Comparison of ENCODE assay signal across 40 cellular contexts in genomic region chr7:140909476-140910161, GRCh38.
"Had no signal": no experiment of that assay in that cellular context is flagged by ENCODE, and none has a peak within 500 bp of the region (broad histone marks: within the 10 kb centered on the region; RNA-seq: fewer than 3 reads in every experiment).

No MANE protein-coding gene starts in this region.

- ATAC-seq: activated CD4-positive, alpha-beta T cell treated with anti-CD3 and anti-CD28 coated beads for 36 hours; activated CD4-positive, CD25-positive, alpha-beta regulatory T cell treated with anti-CD3 and anti-CD28 coated beads, Interleukin-2, amount 50 U/mL, for 24 hours; activated CD8-positive, alpha-beta T cell treated with anti-CD3 and anti-CD28 coated beads for 36 hours; activated naive CD8-positive, alpha-beta T cell treated with anti-CD3 and anti-CD28 coated beads, Interleukin-2, amount 50 U/mL, for 24 hours; activated T-cell treated with anti-CD3 and anti-CD28 coated beads, Interleukin-2, amount 50 U/mL, for 4 hours; activated T-cell treated with anti-CD3 and anti-CD28 coated beads, Interleukin-2, amount 50 U/mL, for 72 hours; activated T-helper 17 cell treated with anti-CD3 and anti-CD28 coated beads, Interleukin-2, amount 50 U/mL, for 72 hours; WTC11 had no signal

- H3K36me3 Mint-ChIP-seq: WTC11 had no signal

- H3K27me3 Mint-ChIP-seq: activated CD4-positive, alpha-beta memory T cell treated with anti-CD3 and anti-CD28 coated beads for 36 hours; activated CD4-positive, alpha-beta T cell treated with anti-CD3 and anti-CD28 coated beads for 36 hours; activated CD4-positive, alpha-beta T cell treated with anti-CD3 and anti-CD28 coated beads, Interleukin-2, amount 10 ng/mL, durations not matched to agents 24 days and 14 days; activated CD8-positive, alpha-beta T cell treated with anti-CD3 and anti-CD28 coated beads for 36 hours; activated naive CD8-positive, alpha-beta T cell; activated naive CD8-positive, alpha-beta T cell treated with anti-CD3 and anti-CD28 coated beads, Interleukin-2, amount 10 ng/mL, durations not matched to agents 7 days and 5 days; activated naive CD8-positive, alpha-beta T cell treated with anti-CD3 and anti-CD28 coated beads, Interleukin-2, amount 50 U/mL, for 24 hours; activated T-helper 17 cell treated with anti-CD3 and anti-CD28 coated beads, Interleukin-2, amount 50 U/mL, for 72 hours; brain; central memory CD8-positive, alpha-beta T cell had no signal

- H3K27ac ChIP-seq: ascending aorta, cardiac muscle cell, colonic mucosa, WERI-Rb-1 had no signal

- H3K27ac Mint-ChIP-seq: activated CD4-positive, alpha-beta memory T cell treated with anti-CD3 and anti-CD28 coated beads for 36 hours; activated CD4-positive, alpha-beta T cell treated with anti-CD3 and anti-CD28 coated beads for 36 hours; activated CD4-positive, alpha-beta T cell treated with anti-CD3 and anti-CD28 coated beads, Interleukin-2, amount 10 ng/mL, durations not matched to agents 24 days and 14 days; activated CD8-positive, alpha-beta T cell treated with anti-CD3 and anti-CD28 coated beads for 36 hours; activated naive CD4-positive, alpha-beta T cell treated with anti-CD3 and anti-CD28 coated beads for 36 hours; activated naive CD8-positive, alpha-beta T cell; activated naive CD8-positive, alpha-beta T cell treated with anti-CD3 and anti-CD28 coated beads, Interleukin-2, amount 10 ng/mL, durations not matched to agents 7 days and 5 days; activated naive CD8-positive, alpha-beta T cell treated with anti-CD3 and anti-CD28 coated beads, Interleukin-2, amount 50 U/mL, for 24 hours; activated T-cell treated with anti-CD3 and anti-CD28 coated beads, Interleukin-2, amount 50 U/mL, for 72 hours; activated T-helper 1 cell treated with anti-CD3 and anti-CD28 coated beads, Interleukin-12 subunit alpha, Interleukin-12 subunit beta, Interleukin-2, Interleukin-4 antibody, amounts not matched to agents 30 ng/mL and 10 ng/mL and 1 ng/mL, durations not matched to agents 14 hours and 24 hours and 36 hours; activated T-helper 17 cell treated with anti-CD3 and anti-CD28 coated beads, Interleukin-2, amount 50 U/mL, for 72 hours; T-helper 1 cell treated with Interleukin-12 subunit alpha and Interleukin-12 subunit beta and Interleukin-4 antibody, amounts not matched to agents 30 μg/mL and 1 μg/mL, for 36 hours; T-helper 2 cell treated with Interferon-gamma antibody and Interleukin-4, amounts not matched to agents 5 μg/mL and 100 μg/mL, for 36 hours; WTC11 had no signal

- H3K9me3 Mint-ChIP-seq: activated CD4-positive, alpha-beta memory T cell treated with anti-CD3 and anti-CD28 coated beads for 36 hours; activated CD4-positive, alpha-beta T cell treated with anti-CD3 and anti-CD28 coated beads, Interleukin-2, amount 10 ng/mL, durations not matched to agents 24 days and 14 days; activated CD8-positive, alpha-beta T cell treated with anti-CD3 and anti-CD28 coated beads for 36 hours; activated naive CD4-positive, alpha-beta T cell treated with anti-CD3 and anti-CD28 coated beads for 36 hours; activated naive CD8-positive, alpha-beta T cell treated with anti-CD3 and anti-CD28 coated beads, Interleukin-2, amount 50 U/mL, for 24 hours; activated T-cell treated with anti-CD3 and anti-CD28 coated beads, Interleukin-2, amount 50 U/mL, for 4 hours; activated T-cell treated with anti-CD3 and anti-CD28 coated beads, Interleukin-2, amount 50 U/mL, for 72 hours; activated T-helper 1 cell treated with anti-CD3 and anti-CD28 coated beads, Interleukin-12 subunit alpha, Interleukin-12 subunit beta, Interleukin-2, Interleukin-4 antibody, amounts not matched to agents 30 ng/mL and 10 ng/mL and 1 ng/mL, durations not matched to agents 14 hours and 24 hours and 36 hours; activated T-helper 17 cell treated with anti-CD3 and anti-CD28 coated beads, Interleukin-2, amount 50 U/mL, for 72 hours; central memory CD8-positive, alpha-beta T cell; T-helper 1 cell treated with Interleukin-12 subunit alpha and Interleukin-12 subunit beta and Interleukin-4 antibody, amounts not matched to agents 30 μg/mL and 1 μg/mL, for 36 hours; T-helper 2 cell treated with Interferon-gamma antibody and Interleukin-4, amounts not matched to agents 5 μg/mL and 100 μg/mL, for 36 hours; WTC11 had no signal

- H3K36me3 ChIP-seq: ascending aorta, cardiac muscle cell, colonic mucosa, WERI-Rb-1 had no signal

- H3K4me1 ChIP-seq: ascending aorta, colonic mucosa had no signal

- H3K4me3 ChIP-seq: ascending aorta, cardiac muscle cell, colonic mucosa had no signal

- DNase-seq: activated CD4-positive, alpha-beta memory T cell treated with anti-CD3 and anti-CD28 coated beads for 36 hours; activated CD4-positive, alpha-beta T cell treated with anti-CD3 and anti-CD28 coated beads for 1 hour; activated CD4-positive, alpha-beta T cell treated with anti-CD3 and anti-CD28 coated beads for 36 hours; activated CD4-positive, alpha-beta T cell treated with anti-CD3 and anti-CD28 coated beads, Interleukin-2, amount 10 ng/mL, durations not matched to agents 24 days and 14 days; activated CD4-positive, alpha-beta T cell treated with anti-CD3 and anti-CD28 coated beads, Interleukin-2, amount 50 U/mL, for 1 hour; activated CD4-positive, alpha-beta T cell treated with anti-CD3 and anti-CD28 coated beads, Interleukin-2, amount 50 U/mL, for 4 hours; activated CD4-positive, CD25-positive, alpha-beta regulatory T cell; activated CD8-positive, alpha-beta memory T cell treated with anti-CD3 and anti-CD28 coated beads, Interleukin-2, amount 50 U/mL, for 4 hours; activated CD8-positive, alpha-beta T cell treated with anti-CD3 and anti-CD28 coated beads for 36 hours; activated effector memory CD4-positive, alpha-beta T cell treated with Interleukin-2 at 50 U/mL for 16 hours; activated gamma-delta T cell; activated naive CD4-positive, alpha-beta T cell treated with anti-CD3 and anti-CD28 coated beads for 36 hours; activated naive CD4-positive, alpha-beta T cell treated with anti-CD3 and anti-CD28 coated beads, Interleukin-2, amount 50 U/mL, for 16 hours; activated naive CD8-positive, alpha-beta T cell treated with anti-CD3 and anti-CD28 coated beads, Interleukin-2, amount 10 ng/mL, durations not matched to agents 7 days and 5 days; activated naive CD8-positive, alpha-beta T cell treated with anti-CD3 and anti-CD28 coated beads, Interleukin-2, amount 50 U/mL, for 24 hours; activated T-cell treated with anti-CD3 and anti-CD28 coated beads for 4 hours; activated T-cell treated with anti-CD3 and anti-CD28 coated beads, Interleukin-2, amount 50 U/mL, for 1 hour; activated T-cell treated with anti-CD3 and anti-CD28 coated beads, Interleukin-2, amount 50 U/mL, for 4 hours; activated T-cell treated with anti-CD3 and anti-CD28 coated beads, Interleukin-2, amount 50 U/mL, for 72 hours; amygdala; anterior cingulate cortex; caudate nucleus; cerebellar nuclear complex; colonic mucosa; T-helper 2 cell; T-helper 9 cell; WERI-Rb-1 had no signal

- H3K4me3 Mint-ChIP-seq: activated CD4-positive, alpha-beta memory T cell treated with anti-CD3 and anti-CD28 coated beads for 36 hours; activated CD4-positive, alpha-beta T cell treated with anti-CD3 and anti-CD28 coated beads for 36 hours; activated CD4-positive, alpha-beta T cell treated with anti-CD3 and anti-CD28 coated beads, Interleukin-2, amount 10 ng/mL, durations not matched to agents 24 days and 14 days; activated CD8-positive, alpha-beta T cell treated with anti-CD3 and anti-CD28 coated beads for 36 hours; activated naive CD4-positive, alpha-beta T cell treated with anti-CD3 and anti-CD28 coated beads for 36 hours; activated naive CD8-positive, alpha-beta T cell; activated naive CD8-positive, alpha-beta T cell treated with anti-CD3 and anti-CD28 coated beads, Interleukin-2, amount 10 ng/mL, durations not matched to agents 7 days and 5 days; activated naive CD8-positive, alpha-beta T cell treated with anti-CD3 and anti-CD28 coated beads, Interleukin-2, amount 50 U/mL, for 24 hours; activated T-cell treated with anti-CD3 and anti-CD28 coated beads, Interleukin-2, amount 50 U/mL, for 4 hours; activated T-cell treated with anti-CD3 and anti-CD28 coated beads, Interleukin-2, amount 50 U/mL, for 72 hours; activated T-helper 1 cell treated with anti-CD3 and anti-CD28 coated beads, Interleukin-12 subunit alpha, Interleukin-12 subunit beta, Interleukin-2, Interleukin-4 antibody, amounts not matched to agents 30 ng/mL and 10 ng/mL and 1 ng/mL, durations not matched to agents 14 hours and 24 hours and 36 hours; activated T-helper 17 cell treated with anti-CD3 and anti-CD28 coated beads, Interleukin-2, amount 50 U/mL, for 72 hours; brain; central memory CD8-positive, alpha-beta T cell; T-helper 1 cell treated with Interleukin-12 subunit alpha and Interleukin-12 subunit beta and Interleukin-4 antibody, amounts not matched to agents 30 μg/mL and 1 μg/mL, for 36 hours; T-helper 2 cell treated with Interferon-gamma antibody and Interleukin-4, amounts not matched to agents 5 μg/mL and 100 μg/mL, for 36 hours; WTC11 had no signal

- H3K27me3 ChIP-seq: ascending aorta, cardiac muscle cell, colonic mucosa had no signal

- H3K9me3 ChIP-seq: ascending aorta, colonic mucosa had no signal

- FAIRE-seq: bronchial epithelial cell, TTC549 had no signal
